In the genomic region with DNA sequence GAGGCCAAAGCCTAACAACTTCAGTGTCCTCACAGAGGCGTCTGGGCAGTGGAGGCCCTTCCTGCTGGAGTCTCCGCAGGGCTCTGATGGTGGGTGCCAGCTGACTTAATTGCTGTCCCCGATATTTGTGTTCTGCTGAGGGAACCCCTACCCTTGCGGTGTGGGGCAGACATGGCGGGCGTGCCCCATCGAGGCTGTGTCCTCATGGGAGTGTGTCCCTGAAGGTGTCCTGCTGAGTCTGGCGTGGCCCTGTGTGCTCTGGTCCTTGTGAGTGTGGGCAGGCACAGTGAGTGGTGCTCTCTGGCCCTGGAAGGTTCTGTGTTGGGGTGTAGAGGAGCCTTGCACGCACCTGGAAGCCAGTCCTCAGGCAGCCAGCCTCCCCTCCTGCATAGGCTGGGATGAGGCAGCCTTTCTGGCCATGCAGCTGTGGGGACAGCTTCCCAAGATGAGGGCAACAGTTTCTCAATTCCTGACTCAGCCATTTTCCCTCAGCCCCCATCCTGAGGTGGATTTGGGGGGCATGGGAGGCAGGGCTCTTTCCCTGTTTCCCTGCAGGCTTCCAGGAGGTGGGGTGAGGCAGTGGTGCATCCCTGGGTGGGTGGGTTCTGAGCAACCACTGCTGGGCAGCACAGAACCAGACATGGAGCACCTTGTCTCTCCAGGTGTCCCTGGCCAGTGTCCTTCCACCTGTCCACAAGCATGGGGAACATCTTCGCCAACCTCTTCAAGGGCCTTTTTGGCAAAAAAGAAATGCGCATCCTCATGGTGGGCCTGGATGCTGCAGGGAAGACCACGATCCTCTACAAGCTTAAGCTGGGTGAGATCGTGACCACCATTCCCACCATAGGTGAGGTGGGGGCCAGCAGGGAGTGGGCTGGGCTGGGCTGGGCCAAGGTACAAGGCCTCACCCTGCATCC, we compare ENCODE assay signal across 14 cellular contexts. TPM values are rescaled to one million over a fixed set of nuclear protein-coding genes. Genes with fewer than 3 reads are reported as not detected.
DNase-seq lines count a peak whose midpoint lies in the region; ATAC-seq, FAIRE-seq and TF ChIP-seq lines count a peak whose summit lies in the region.
"Had no signal": no experiment of that assay in that cellular context is flagged by ENCODE, and none has a peak within 500 bp of the region (broad histone marks: within the 10 kb centered on the region; RNA-seq: fewer than 3 reads in every experiment).

No MANE protein-coding gene starts in this region.

- H3K4me1 Mint-ChIP-seq in natural killer cell: peaks cover 54 to 59% of the 10 kb centered on the region in 2 donors

- TF ChIP-seq CTCF in Peyer's patch (IDR thresholded peaks at IDR 0.05): no peak
- no peak for TF ChIP-seq CTCF in natural killer cell (IDR thresholded peaks at IDR 0.05)
- TF ChIP-seq CTCF in WERI-Rb-1 (IDR thresholded peaks at IDR 0.05; ENCODE audit: low read depth, low read length): no peak

- no peak overlapping the region for H3K4me3 Mint-ChIP-seq in natural killer cell
- H3K4me3 Mint-ChIP-seq: B cell; stimulated activated naive CD8-positive, alpha-beta T cell treated with anti-CD3 and anti-CD28 coated beads, Interleukin-15, amount 100 ng/mL, for 72 hours had no signal

- H3K27me3 ChIP-seq in right cardiac atrium (ENCODE audit: control insufficient read depth, insufficient read depth) (no peaks in the 10 kb centered on the region), Peyer's patch (no peaks in the 10 kb centered on the region), WERI-Rb-1 (ENCODE audit: insufficient read depth, low read depth, severe bottlenecking) (no peaks in the 10 kb centered on the region)
- H3K27me3 ChIP-seq: cardiac muscle cell, left lung had no signal

- H3K27ac Mint-ChIP-seq in natural killer cell: peak overlapping the region; percentile 65 to 72

- H3K27me3 Mint-ChIP-seq in natural killer cell (ENCODE audit: low read depth in 2 of 2): no peaks in the 10 kb centered on the region
- H3K27me3 Mint-ChIP-seq: B cell; progenitor cell of endocrine pancreas; stimulated activated naive CD8-positive, alpha-beta T cell treated with anti-CD3 and anti-CD28 coated beads, Interleukin-15, amount 100 ng/mL, for 72 hours had no signal

- no peaks in the 10 kb centered on the region for H3K9me3 ChIP-seq in right cardiac atrium (ENCODE audit: control insufficient read depth, low read length)
- no peaks in the 10 kb centered on the region for H3K9me3 ChIP-seq in Peyer's patch
- no peaks in the 10 kb centered on the region for H3K9me3 ChIP-seq in WERI-Rb-1 (ENCODE audit: severe bottlenecking)

- H3K4me3 ChIP-seq in right cardiac atrium (ENCODE audit: low read length) (no peak overlapping the region), Peyer's patch (no peak overlapping the region), WERI-Rb-1 (ENCODE audit: low read depth, low read length) (no peak overlapping the region)
- H3K4me3 ChIP-seq: cardiac muscle cell, left lung had no signal

- H3K36me3 ChIP-seq in Peyer's patch: peaks cover 0 to 58% (median 0%) of the 10 kb centered on the region in 3 donors
- peaks cover 11% of the 10 kb centered on the region for H3K36me3 ChIP-seq in WERI-Rb-1

- H3K9me3 Mint-ChIP-seq in natural killer cell: peaks cover 3 to 8% of the 10 kb centered on the region in 2 donors

- peaks cover 6% of the 10 kb centered on the region for H3K4me1 ChIP-seq in right cardiac atrium (ENCODE audit: control insufficient read depth, insufficient read depth, low read length)
- H3K4me1 ChIP-seq in Peyer's patch: peaks cover 0 to 33% (median 2%) of the 10 kb centered on the region in 4 donors

- H3K36me3 Mint-ChIP-seq in natural killer cell: peaks cover 7% of the 10 kb centered on the region

- intact Hi-C loops in right cardiac atrium (cut with DNase I): no loop called here
- intact Hi-C loops in left cardiac atrium (cut with DNase I): no loop called here
- intact Hi-C loops in natural killer cell (cut with micrococcal nuclease): no loop called here

- DNase-seq in right cardiac atrium (peak in 2 of 3 donors; percentile 16 to 19), left cardiac atrium (no peak), Peyer's patch (peak in 2 of 3 donors; percentile 33 to 41), natural killer cell (peak; percentile 9), COLO668 (lab: John Stamatoyannopoulos, UW; ENCODE audit: unreplicated experiment) (no peak), GM19239 (ENCODE audit: insufficient read length, low spot score) (no peak), WERI-Rb-1 (no peak)
- DNase-seq: DMS53, NCI-H187 had no signal

- no peak for TF ChIP-seq POLR2A in Peyer's patch (IDR thresholded peaks at IDR 0.05)

- no peak for FAIRE-seq in GM19239 (lab: Jason Lieb, UNC)

- WGBS in right cardiac atrium: 95% methylated on average over 13 of the region's 13 CpGs

- ATAC-seq in right cardiac atrium (peak in 1 of 2 donors; percentile 3), left cardiac atrium (no peak), natural killer cell (no peak)
- ATAC-seq: left lung; stimulated activated naive CD8-positive, alpha-beta T cell treated with anti-CD3 and anti-CD28 coated beads, Interleukin-15, amount 100 ng/mL, for 72 hours had no signal

- no peak overlapping the region for H3K27ac ChIP-seq in right cardiac atrium (ENCODE audit: low read length)
- H3K27ac ChIP-seq in Peyer's patch: no peak overlapping the region
- H3K27ac ChIP-seq in WERI-Rb-1: no peak overlapping the region
- H3K27ac ChIP-seq: cardiac muscle cell, left lung had no signal

RNA-seq across cellular contexts. Expression of gene C1orf35, which starts 6.5 kb away (rescaled TPM):
- 1 to 10 TPM; 6.3 to 8.6 (median 7.4) TPM for total RNA-seq in right cardiac atrium
- 7.9 TPM for polyA plus RNA-seq in right cardiac atrium
- total RNA-seq in left cardiac atrium: 1 to 10 TPM; 7.7 to 8.0 TPM
- 10 to 100 TPM in 3 of 4 donors, 1 to 10 TPM in 1; 6.0 to 19.8 (median 16.2) TPM for total RNA-seq in Peyer's patch
- total RNA-seq in natural killer cell: 10 to 100 TPM; 18.9 to 21.6 (median 19.6) TPM

RNA-seq across cellular contexts. Expression of gene MRPL55, which starts 12.4 kb away (rescaled TPM):
- total RNA-seq in right cardiac atrium: 10 to 100 TPM; 51.6 to 56.5 (median 52.8) TPM
- 103 TPM for polyA plus RNA-seq in right cardiac atrium
- total RNA-seq in left cardiac atrium: 10 to 100 TPM; 43.5 to 48.9 TPM
- 10 to 100 TPM; 70.1 to 99.6 (median 80.8) TPM for total RNA-seq in Peyer's patch
- total RNA-seq in natural killer cell: 10 to 100 TPM; 50.0 to 70.6 (median 64.1) TPM

RNA-seq across cellular contexts. Expression of gene ARF1, which starts 14.2 kb away (rescaled TPM):
- total RNA-seq in right cardiac atrium (100 to 1,000 TPM; 299 to 395 (median 364) TPM), left cardiac atrium (100 to 1,000 TPM; 295 to 397 TPM), Peyer's patch (100 to 1,000 TPM; 243 to 434 (median 392) TPM), natural killer cell (100 to 1,000 TPM; 368 to 427 (median 424) TPM)
- 340 TPM for polyA plus RNA-seq in right cardiac atrium

RNA-seq across cellular contexts. Expression of gene GUK1, which starts 43.4 kb away (rescaled TPM):
- total RNA-seq in right cardiac atrium (100 to 1,000 TPM; 151 to 202 (median 169) TPM), left cardiac atrium (100 to 1,000 TPM; 153 to 185 TPM), Peyer's patch (100 to 1,000 TPM; 206 to 232 (median 224) TPM), natural killer cell (100 to 1,000 TPM; 292 to 313 (median 308) TPM)
- 315 TPM for polyA plus RNA-seq in right cardiac atrium

RNA-seq across cellular contexts. Expression of gene GJC2, which starts 53.1 kb away (rescaled TPM):
- total RNA-seq in right cardiac atrium (1 to 10 TPM; 1.2 to 2.2 (median 1.7) TPM), left cardiac atrium (1 to 10 TPM; 2.2 to 2.3 TPM), Peyer's patch (under 1 TPM in 2 of 4 donors, not detected in 2; 0.88 to 0.94 TPM), natural killer cell (1 to 10 TPM; 1.0 to 2.2 (median 1.7) TPM)
- 1.3 TPM for polyA plus RNA-seq in right cardiac atrium

Comparison
In these comparisons a context has a peak if more than half of its experiments do, and no peak if none do; other contexts are left out.
1. DNase-seq: peak in right cardiac atrium (2 of 3), Peyer's patch (2 of 3) and natural killer cell (single experiment); none in left cardiac atrium (single experiment), COLO668 (single experiment), GM19239 (single experiment) and WERI-Rb-1 (single experiment).